Comparison of ENCODE assay signal across 8 cellular contexts in genomic region chr14:103716091-103716801, GRCh38. TPM values are rescaled to one million over a fixed set of nuclear protein-coding genes. Genes with fewer than 3 reads are reported as not detected.
DNase-seq lines count a peak whose midpoint lies in the region; ATAC-seq, FAIRE-seq and TF ChIP-seq lines count a peak whose summit lies in the region.

No MANE protein-coding gene starts in this region.

- H3K36me3 ChIP-seq in left ventricle myocardium inferior: no peaks in the 10 kb centered on the region
- no peaks in the 10 kb centered on the region for H3K36me3 ChIP-seq in rectal smooth muscle tissue (ENCODE audit: control insufficient read depth, insufficient read depth, low read length)

- no peaks in the 10 kb centered on the region for H3K27me3 Mint-ChIP-seq in activated T-cell treated with anti-CD3 and anti-CD28 coated beads, Interleukin-2, amount 50 U/mL, for 4 hours (ENCODE audit: low read depth)
- no peaks in the 10 kb centered on the region for H3K27me3 Mint-ChIP-seq in activated CD8-positive, alpha-beta T cell treated with anti-CD3 and anti-CD28 coated beads for 36 hours

- peaks cover 45% of the 10 kb centered on the region for H3K4me1 Mint-ChIP-seq in activated T-cell treated with anti-CD3 and anti-CD28 coated beads, Interleukin-2, amount 50 U/mL, for 4 hours (ENCODE audit: low read depth)
- peaks cover 45% of the 10 kb centered on the region for H3K4me1 Mint-ChIP-seq in activated CD8-positive, alpha-beta T cell treated with anti-CD3 and anti-CD28 coated beads for 36 hours (ENCODE audit: low read depth)

- peak overlapping the region; percentile 94 for H3K4me3 ChIP-seq in left ventricle myocardium inferior
- peak overlapping the region; percentile 74 for H3K4me3 ChIP-seq in rectal smooth muscle tissue (ENCODE audit: low read length)

- H3K9ac ChIP-seq in rectal smooth muscle tissue (ENCODE audit: low read length): peak overlapping the region; percentile 24

- CTCF ChIA-PET in activated CD8-positive, alpha-beta T cell treated with anti-CD3 and anti-CD28 coated beads for 36 hours (lab: Charles Lee): interaction anchor here (0.7 to 1.3 kb wide), 2 partner anchors 92 to 163 kb away, joined by 3 read pairs; no protein-coding TSS in a partner anchor

- intact Hi-C loops in activated CD8-positive, alpha-beta T cell treated with anti-CD3 and anti-CD28 coated beads for 36 hours (cut with micrococcal nuclease): no loop called here
- intact Hi-C loops in left ventricle myocardium inferior (cut with micrococcal nuclease): no loop called here

- peak overlapping the region; percentile 90 for H3K27ac ChIP-seq in left ventricle myocardium inferior (replicated peaks)
- H3K27ac ChIP-seq in rectal smooth muscle tissue (ENCODE audit: low read depth, low read length): peak overlapping the region; percentile 87

- DNase-seq in activated T-cell treated with anti-CD3 and anti-CD28 coated beads, Interleukin-2, amount 50 U/mL, for 4 hours: no peak
- DNase-seq in activated T-cell treated with anti-CD3 and anti-CD28 coated beads for 4 hours (no peak), left ventricle myocardium inferior (no peak), NK-92 (lab: John Stamatoyannopoulos, UW; ENCODE audit: unreplicated experiment) (no peak), RCC 7860 (ENCODE audit: low spot score) (no peak)
- peak; percentile 24 for DNase-seq in activated CD8-positive, alpha-beta T cell treated with anti-CD3 and anti-CD28 coated beads for 36 hours

- H3K4me1 ChIP-seq in left ventricle myocardium inferior: peaks cover 73% of the 10 kb centered on the region
- peaks cover 11% of the 10 kb centered on the region for H3K4me1 ChIP-seq in rectal smooth muscle tissue (ENCODE audit: control insufficient read depth, insufficient read depth, low read length)

- peak; percentile 3 to 4 for ATAC-seq in activated T-cell treated with anti-CD3 and anti-CD28 coated beads, Interleukin-2, amount 50 U/mL, for 4 hours
- ATAC-seq in HG03097 (IDR thresholded peaks at IDR 0.05; ENCODE audit: low FRiP score, unreplicated experiment): peak; percentile 1
- ATAC-seq in activated CD8-positive, alpha-beta T cell treated with anti-CD3 and anti-CD28 coated beads for 36 hours: no peak

- H3K27me3 ChIP-seq in left ventricle myocardium inferior (ENCODE audit: low read depth) (no peaks in the 10 kb centered on the region), rectal smooth muscle tissue (ENCODE audit: control insufficient read depth, insufficient read depth, low read length) (no peaks in the 10 kb centered on the region)

- H3K4me3 Mint-ChIP-seq in activated T-cell treated with anti-CD3 and anti-CD28 coated beads, Interleukin-2, amount 50 U/mL, for 4 hours: peak overlapping the region; percentile 84
- peak overlapping the region; percentile 73 for H3K4me3 Mint-ChIP-seq in activated CD8-positive, alpha-beta T cell treated with anti-CD3 and anti-CD28 coated beads for 36 hours

- H3K9me3 ChIP-seq in left ventricle myocardium inferior (replicated peaks): no peaks in the 10 kb centered on the region

- H3K9me3 Mint-ChIP-seq in activated T-cell treated with anti-CD3 and anti-CD28 coated beads, Interleukin-2, amount 50 U/mL, for 4 hours: no peaks in the 10 kb centered on the region
- H3K9me3 Mint-ChIP-seq in activated CD8-positive, alpha-beta T cell treated with anti-CD3 and anti-CD28 coated beads for 36 hours: no peaks in the 10 kb centered on the region

- FAIRE-seq in RCC 7860 (lab: Jason Lieb, UNC): no peak

- POLR2A ChIA-PET in activated CD8-positive, alpha-beta T cell treated with anti-CD3 and anti-CD28 coated beads for 36 hours (lab: Charles Lee): interaction anchor here (1.4 to 5.4 kb wide), 3 partner anchors 10 to 20 kb away, joined by 4 to 41 read pairs (median 6); no protein-coding TSS in a partner anchor

- no peak overlapping the region for H3K27ac Mint-ChIP-seq in activated CD8-positive, alpha-beta T cell treated with anti-CD3 and anti-CD28 coated beads for 36 hours

- no peaks in the 10 kb centered on the region for H3K36me3 Mint-ChIP-seq in activated T-cell treated with anti-CD3 and anti-CD28 coated beads, Interleukin-2, amount 50 U/mL, for 4 hours (ENCODE audit: insufficient read depth)
- peaks cover 18% of the 10 kb centered on the region for H3K36me3 Mint-ChIP-seq in activated CD8-positive, alpha-beta T cell treated with anti-CD3 and anti-CD28 coated beads for 36 hours (ENCODE audit: low read depth)

- TF ChIP-seq CTCF in activated CD8-positive, alpha-beta T cell treated with anti-CD3 and anti-CD28 coated beads for 36 hours (IDR thresholded peaks at IDR 0.05): no peak
- TF ChIP-seq CTCF in left ventricle myocardium inferior (IDR thresholded peaks at IDR 0.05; ENCODE audit: borderline replicate concordance): no peak

RNA-seq across cellular contexts. Expression of gene ZFYVE21, which starts 0.6 kb away (rescaled TPM):
- total RNA-seq in activated T-cell treated with anti-CD3 and anti-CD28 coated beads, Interleukin-2, amount 50 U/mL, for 4 hours: 10 to 100 TPM; 13.6 to 19.1 (median 13.7) TPM
- total RNA-seq in activated CD8-positive, alpha-beta T cell treated with anti-CD3 and anti-CD28 coated beads for 36 hours: 10 to 100 TPM; 10.4 to 11.6 TPM
- 50.5 TPM for total RNA-seq in left ventricle myocardium inferior

RNA-seq across cellular contexts. Expression of gene XRCC3, which starts 1.0 kb away (rescaled TPM):
- total RNA-seq in activated T-cell treated with anti-CD3 and anti-CD28 coated beads, Interleukin-2, amount 50 U/mL, for 4 hours: 10 to 100 TPM; 60.6 to 74.0 (median 69.5) TPM
- 10 to 100 TPM; 47.3 to 55.2 TPM for total RNA-seq in activated CD8-positive, alpha-beta T cell treated with anti-CD3 and anti-CD28 coated beads for 36 hours
- 4.1 TPM for total RNA-seq in left ventricle myocardium inferior
